Comparison of ENCODE assay signal across 11 cellular contexts in the genomic region with DNA sequence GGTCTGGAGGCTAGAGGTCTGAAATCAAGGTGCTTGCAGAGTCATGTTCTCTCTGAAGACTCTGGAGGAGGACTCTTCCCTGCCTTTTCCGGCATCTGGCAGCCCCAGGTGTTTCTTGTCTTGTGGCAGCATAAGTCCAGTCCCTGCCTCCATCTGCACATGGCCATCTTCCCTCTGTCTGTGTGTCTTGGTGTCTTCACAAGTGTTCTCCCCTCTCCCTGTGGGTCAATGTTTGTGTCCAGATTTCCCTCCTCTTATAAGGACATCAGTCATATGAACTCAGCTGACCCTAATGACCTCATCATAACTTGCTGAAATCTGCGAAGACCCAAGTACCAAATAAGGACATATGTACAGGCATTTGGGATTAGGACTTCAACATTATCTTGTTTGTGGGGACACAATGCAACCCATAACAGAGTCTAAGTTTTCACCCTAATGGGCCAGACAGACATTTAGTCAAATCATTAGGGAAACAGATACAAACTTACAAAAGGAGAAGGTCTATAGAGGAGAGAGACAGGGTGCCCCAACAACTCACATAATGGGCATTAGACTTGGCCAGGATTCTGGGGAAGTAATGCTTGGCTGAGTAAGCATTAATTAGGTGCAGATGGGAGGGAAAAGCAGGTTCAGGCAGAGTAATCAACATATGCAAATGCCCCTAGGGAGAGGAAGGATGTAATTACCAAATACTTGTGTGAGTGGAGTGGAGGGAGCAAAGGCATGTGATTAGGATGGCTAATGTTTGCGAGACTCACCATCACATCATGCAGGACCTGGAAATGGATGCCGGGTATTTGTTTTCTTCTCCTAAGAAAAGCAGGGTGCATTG.
A peak's percentile ranks its signal among the peaks of the same experiment; 100 is the strongest.
DNase-seq lines count a peak whose midpoint lies in the region; ATAC-seq and TF ChIP-seq lines count a peak whose summit lies in the region.
"Had no signal": no experiment of that assay in that cellular context is flagged by ENCODE, and none has a peak within 500 bp of the region (broad histone marks: within the 10 kb centered on the region; RNA-seq: fewer than 3 reads in every experiment).

No MANE protein-coding gene starts in this region.

- intact Hi-C loops in Caco-2 (cut with micrococcal nuclease; ENCODE audit: unreplicated experiment) = no loop called here

- no peaks in the 10 kb centered on the region for H3K27me3 ChIP-seq in Caco-2 (replicated peaks; ENCODE audit: control insufficient read depth, insufficient read depth, low read length)

- no peaks in the 10 kb centered on the region; the same call in 1 of the 2 replicates for H3K4me1 ChIP-seq in HEK293 (ENCODE audit: control insufficient read depth, insufficient read depth, low read length)
- H3K4me1 ChIP-seq in Caco-2 = no peaks in the 10 kb centered on the region; the same call in 1 of the 2 replicates

- POLR2A ChIA-PET in HEK293 (lab: Yijun Ruan, JAX) (no interaction called here), Caco-2 (lab: Charles Lee) (no interaction called here)

- no peak overlapping the region for H3K27ac ChIP-seq in HEK293 (ENCODE audit: extremely low read depth, low read depth, low read length)
- H3K27ac ChIP-seq in substantia nigra (ENCODE audit: low read depth, low read length, poor library complexity, severe bottlenecking) = no peak overlapping the region

- TF ChIP-seq CTCF in HEK293 (tag by site-specific recombination; IDR thresholded peaks at IDR 0.05) = no peak
- no peak for TF ChIP-seq CTCF in glutamatergic neuron (IDR thresholded peaks at IDR 0.05; ENCODE audit: partially characterized antibody, unreplicated experiment)
- TF ChIP-seq CTCF in Caco-2 (IDR thresholded peaks at IDR 0.05; ENCODE audit: insufficient read depth in 1 of 2, low read depth in 1 of 2, low read length in 1 of 2, severe bottlenecking in 1 of 2, unreplicated experiment in 1 of 2) = no peak

- H3K27ac Mint-ChIP-seq in glutamatergic neuron (ENCODE audit: unreplicated experiment) (peak overlapping the region; percentile 72), Caco-2 (ENCODE audit: unreplicated experiment) (no peak overlapping the region)
- no peak overlapping the region for H3K27ac Mint-ChIP-seq in activated naive CD8-positive, alpha-beta T cell treated with anti-CD3 and anti-CD28 coated beads, Interleukin-2, amount 50 U/mL, for 24 hours
- H3K27ac Mint-ChIP-seq: T-cell had no signal

- DNase-seq in AML-193 (lab: John Stamatoyannopoulos, UW) (peak; percentile 60 to 67), NOMO-1 (lab: John Stamatoyannopoulos, UW; ENCODE audit: unreplicated experiment in 2 of 2) (peak; percentile 49 to 64), glutamatergic neuron (no peak), iPS-NIHi7 (ENCODE audit: extremely low spot score) (no peak), Caco-2 (no peak), substantia nigra (lab: John Stamatoyannopoulos, UW) (no peak)
- no peak for DNase-seq in activated naive CD8-positive, alpha-beta T cell treated with anti-CD3 and anti-CD28 coated beads, Interleukin-2, amount 50 U/mL, for 24 hours
- DNase-seq: activated CD4-positive, alpha-beta T cell treated with anti-CD3 and anti-CD28 coated beads, Interleukin-2, amount 50 U/mL, for 1 hour; MV-4-11; T-cell had no signal

- no peak overlapping the region for H3K4me3 ChIP-seq in HEK293 (ENCODE audit: low read depth, low read length)
- H3K4me3 ChIP-seq in Caco-2 (ENCODE audit: low read depth, low read length) = no peak overlapping the region

- no peak for ATAC-seq in activated naive CD8-positive, alpha-beta T cell treated with anti-CD3 and anti-CD28 coated beads, Interleukin-2, amount 50 U/mL, for 24 hours
- ATAC-seq: T-cell had no signal

- H3K27me3 Mint-ChIP-seq in glutamatergic neuron (ENCODE audit: unreplicated experiment) = peaks cover 8% of the 10 kb centered on the region
- no peaks in the 10 kb centered on the region for H3K27me3 Mint-ChIP-seq in activated naive CD8-positive, alpha-beta T cell treated with anti-CD3 and anti-CD28 coated beads, Interleukin-2, amount 50 U/mL, for 24 hours
- H3K27me3 Mint-ChIP-seq in Caco-2 (ENCODE audit: insufficient read depth, unreplicated experiment) = no peaks in the 10 kb centered on the region
- H3K27me3 Mint-ChIP-seq: T-cell had no signal

- H3K4me3 Mint-ChIP-seq in glutamatergic neuron (ENCODE audit: unreplicated experiment) (no peak overlapping the region), Caco-2 (ENCODE audit: unreplicated experiment) (no peak overlapping the region)
- H3K4me3 Mint-ChIP-seq in activated naive CD8-positive, alpha-beta T cell treated with anti-CD3 and anti-CD28 coated beads, Interleukin-2, amount 50 U/mL, for 24 hours = no peak overlapping the region
- H3K4me3 Mint-ChIP-seq: T-cell had no signal

- CTCF ChIA-PET in HEK293 (lab: Yijun Ruan, JAX) (interaction anchor here (0.7 kb wide), 1 partner anchor 13 kb away, joined by 4 read pairs; no protein-coding TSS in a partner anchor), Caco-2 (lab: Charles Lee) (no interaction called here)

- H3K9me3 ChIP-seq in HEK293 (ENCODE audit: control insufficient read depth, insufficient read depth, low read depth, low read length) (no peaks in the 10 kb centered on the region), Caco-2 (no peaks in the 10 kb centered on the region)

- H3K4me1 Mint-ChIP-seq in glutamatergic neuron (ENCODE audit: low read depth, unreplicated experiment) (peaks cover 36% of the 10 kb centered on the region), Caco-2 (ENCODE audit: low read depth, unreplicated experiment) (peaks cover 10% of the 10 kb centered on the region)
- peaks cover 3% of the 10 kb centered on the region for H3K4me1 Mint-ChIP-seq in activated naive CD8-positive, alpha-beta T cell treated with anti-CD3 and anti-CD28 coated beads, Interleukin-2, amount 50 U/mL, for 24 hours

- H3K36me3 Mint-ChIP-seq in glutamatergic neuron (ENCODE audit: unreplicated experiment) (no peaks in the 10 kb centered on the region), Caco-2 (ENCODE audit: insufficient read depth, unreplicated experiment) (no peaks in the 10 kb centered on the region)
- H3K36me3 Mint-ChIP-seq in activated naive CD8-positive, alpha-beta T cell treated with anti-CD3 and anti-CD28 coated beads, Interleukin-2, amount 50 U/mL, for 24 hours (ENCODE audit: low read depth) = no peaks in the 10 kb centered on the region
- H3K36me3 Mint-ChIP-seq: T-cell had no signal

- H3K9me3 Mint-ChIP-seq in glutamatergic neuron (ENCODE audit: unreplicated experiment) = peaks cover 8% of the 10 kb centered on the region
- H3K9me3 Mint-ChIP-seq in activated naive CD8-positive, alpha-beta T cell treated with anti-CD3 and anti-CD28 coated beads, Interleukin-2, amount 50 U/mL, for 24 hours = no peaks in the 10 kb centered on the region
- no peaks in the 10 kb centered on the region for H3K9me3 Mint-ChIP-seq in Caco-2 (ENCODE audit: unreplicated experiment)
- H3K9me3 Mint-ChIP-seq: T-cell had no signal

- H3K36me3 ChIP-seq in HEK293 (ENCODE audit: control insufficient read depth in 2 of 2, insufficient read depth in 1 of 2, low read length in 2 of 2) (no peaks in the 10 kb centered on the region), Caco-2 (ENCODE audit: control insufficient read depth, insufficient read depth, low read length) (no peaks in the 10 kb centered on the region)

- BruUV-seq in Caco-2 (replicated peaks; lab: Mats Ljungman, UMichigan) = no TSS peak

TF ChIP-seq in HEK293, 187 proteins besides CTCF, POLR2A, EP300 and RAD21:
- TF ChIP-seq, protein P1, sequence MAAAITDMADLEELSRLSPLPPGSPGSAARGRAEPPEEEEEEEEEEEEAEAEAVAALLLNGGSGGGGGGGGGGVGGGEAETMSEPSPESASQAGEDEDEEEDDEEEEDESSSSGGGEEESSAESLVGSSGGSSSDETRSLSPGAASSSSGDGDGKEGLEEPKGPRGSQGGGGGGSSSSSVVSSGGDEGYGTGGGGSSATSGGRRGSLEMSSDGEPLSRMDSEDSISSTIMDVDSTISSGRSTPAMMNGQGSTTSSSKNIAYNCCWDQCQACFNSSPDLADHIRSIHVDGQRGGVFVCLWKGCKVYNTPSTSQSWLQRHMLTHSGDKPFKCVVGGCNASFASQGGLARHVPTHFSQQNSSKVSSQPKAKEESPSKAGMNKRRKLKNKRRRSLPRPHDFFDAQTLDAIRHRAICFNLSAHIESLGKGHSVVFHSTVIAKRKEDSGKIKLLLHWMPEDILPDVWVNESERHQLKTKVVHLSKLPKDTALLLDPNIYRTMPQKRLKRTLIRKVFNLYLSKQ (tag by site-specific recombination; IDR thresholded peaks at IDR 0.05; ENCODE audit: borderline replicate concordance) = no peak
- TF ChIP-seq ZNF558 (tag by site-specific recombination; IDR thresholded peaks at IDR 0.05) (no peak), ZNF157 (tag by site-specific recombination; IDR thresholded peaks at IDR 0.05) (no peak), PRDM1 (tag by site-specific recombination; IDR thresholded peaks at IDR 0.05) (no peak), ZNF416 (tag by site-specific recombination; IDR thresholded peaks at IDR 0.05) (no peak), SP7 (tag by site-specific recombination; IDR thresholded peaks at IDR 0.05) (peak; percentile 85), ZNF544 (tag by site-specific recombination; IDR thresholded peaks at IDR 0.05) (no peak)
- TF ChIP-seq, protein P2, sequence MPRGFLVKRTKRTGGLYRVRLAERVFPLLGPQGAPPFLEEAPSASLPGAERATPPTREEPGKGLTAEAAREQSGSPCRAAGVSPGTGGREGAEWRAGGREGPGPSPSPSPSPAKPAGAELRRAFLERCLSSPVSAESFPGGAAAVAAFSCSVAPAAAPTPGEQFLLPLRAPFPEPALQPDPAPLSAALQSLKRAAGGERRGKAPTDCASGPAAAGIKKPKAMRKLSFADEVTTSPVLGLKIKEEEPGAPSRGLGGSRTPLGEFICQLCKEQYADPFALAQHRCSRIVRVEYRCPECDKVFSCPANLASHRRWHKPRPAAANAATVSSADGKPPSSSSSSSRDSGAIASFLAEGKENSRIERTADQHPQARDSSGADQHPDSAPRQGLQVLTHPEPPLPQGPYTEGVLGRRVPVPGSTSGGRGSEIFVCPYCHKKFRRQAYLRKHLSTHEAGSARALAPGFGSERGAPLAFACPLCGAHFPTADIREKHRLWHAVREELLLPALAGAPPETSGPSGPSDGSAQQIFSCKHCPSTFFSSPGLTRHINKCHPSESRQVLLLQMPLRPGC (tag by site-specific recombination; IDR thresholded peaks at IDR 0.05) = no peak
TF ChIP-seq in HEK293: peak in this region for 1.

Comparison
In these comparisons a context has a peak if more than half of its experiments do, and no peak if none do; other contexts are left out.
1. DNase-seq: peak in AML-193 (2 of 2) and NOMO-1 (2 of 2); none in glutamatergic neuron (single experiment), iPS-NIHi7 (single experiment), activated naive CD8-positive, alpha-beta T cell treated with anti-CD3 and anti-CD28 coated beads, Interleukin-2, amount 50 U/mL, for 24 hours (single experiment), Caco-2 (0 of 2) and substantia nigra (0 of 49).